In the genomic region with DNA sequence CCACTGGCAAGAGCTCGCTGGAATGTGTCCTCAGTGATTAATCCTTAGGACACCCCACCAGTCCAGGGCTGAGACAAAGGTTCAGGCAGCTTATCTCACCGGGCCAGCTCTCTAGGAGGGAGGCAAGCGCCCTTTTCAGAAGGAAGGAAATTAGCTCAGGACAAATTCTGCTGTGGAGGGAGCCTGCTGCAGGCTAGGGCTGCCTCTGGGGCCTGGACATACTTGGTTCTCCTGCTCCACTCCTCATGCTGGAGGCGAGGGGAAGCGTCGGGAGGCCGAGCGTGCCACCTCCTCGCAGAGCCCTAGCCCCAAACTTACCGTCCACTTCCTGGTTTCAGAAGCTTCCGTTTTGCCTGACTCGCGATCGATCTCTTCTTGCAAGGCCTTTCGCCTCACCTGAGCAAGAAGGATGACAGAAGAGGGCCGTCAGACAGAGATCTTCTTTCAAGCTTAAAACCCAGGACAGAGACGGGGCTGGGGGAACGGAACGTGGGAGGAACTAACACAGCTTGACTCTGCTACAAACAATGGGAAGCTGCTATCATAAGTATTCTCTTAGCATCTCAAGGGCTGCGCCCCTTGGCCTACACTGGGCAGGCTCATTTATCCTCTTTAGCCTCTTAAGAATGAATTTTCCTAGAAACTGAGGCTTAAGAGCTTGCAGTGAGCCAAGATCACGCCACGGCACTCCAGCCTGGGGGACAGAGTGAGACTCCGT, we compare ENCODE assay signal across 18 cellular contexts. TPM values are rescaled to one million over a fixed set of nuclear protein-coding genes. Genes with fewer than 3 reads are reported as not detected.
A peak's percentile ranks its signal among the peaks of the same experiment; 100 is the strongest.
DNase-seq lines count a peak whose midpoint lies in the region; ATAC-seq and TF ChIP-seq lines count a peak whose summit lies in the region.
"Had no signal": no experiment of that assay in that cellular context is flagged by ENCODE, and none has a peak within 500 bp of the region (broad histone marks: within the 10 kb centered on the region; RNA-seq: fewer than 3 reads in every experiment).

No MANE protein-coding gene starts in this region.

- H3K4me1 Mint-ChIP-seq in activated T-cell treated with anti-CD3 and anti-CD28 coated beads, Interleukin-2, amount 50 U/mL, for 24 hours (ENCODE audit: low read depth) = peaks cover 12% of the 10 kb centered on the region
- H3K4me1 Mint-ChIP-seq in activated naive CD4-positive, alpha-beta T cell treated with anti-CD3 and anti-CD28 coated beads for 36 hours (ENCODE audit: low read depth) = peaks cover 22% of the 10 kb centered on the region
- H3K4me1 Mint-ChIP-seq: mesothelial cell of epicardium had no signal

- H3K27ac Mint-ChIP-seq in activated T-cell treated with anti-CD3 and anti-CD28 coated beads, Interleukin-2, amount 50 U/mL, for 24 hours = peak overlapping the region; percentile 5
- H3K27ac Mint-ChIP-seq in activated naive CD4-positive, alpha-beta T cell treated with anti-CD3 and anti-CD28 coated beads for 36 hours = no peak overlapping the region
- H3K27ac Mint-ChIP-seq: activated naive CD4-positive, alpha-beta T cell treated with anti-CD3 and anti-CD28 coated beads, Interleukin-2, amount 10 ng/mL, durations not matched to agents 7 days and 5 days had no signal

- TF ChIP-seq CTCF in lower lobe of right lung (IDR thresholded peaks at IDR 0.05) (no peak), suprapubic skin (IDR thresholded peaks at IDR 0.05) (no peak)

- H3K36me3 Mint-ChIP-seq in activated T-cell treated with anti-CD3 and anti-CD28 coated beads, Interleukin-2, amount 50 U/mL, for 24 hours (ENCODE audit: low read depth) = peaks cover 92% of the 10 kb centered on the region
- H3K36me3 Mint-ChIP-seq in activated naive CD4-positive, alpha-beta T cell treated with anti-CD3 and anti-CD28 coated beads for 36 hours (ENCODE audit: low read depth) = peaks cover 45% of the 10 kb centered on the region

- H3K27me3 Mint-ChIP-seq in activated T-cell treated with anti-CD3 and anti-CD28 coated beads, Interleukin-2, amount 50 U/mL, for 24 hours = no peaks in the 10 kb centered on the region
- no peaks in the 10 kb centered on the region for H3K27me3 Mint-ChIP-seq in activated naive CD4-positive, alpha-beta T cell treated with anti-CD3 and anti-CD28 coated beads for 36 hours (ENCODE audit: low read depth)
- H3K27me3 Mint-ChIP-seq: activated naive CD4-positive, alpha-beta T cell treated with anti-CD3 and anti-CD28 coated beads, Interleukin-2, amount 10 ng/mL, durations not matched to agents 7 days and 5 days had no signal

- CTCF ChIA-PET in activated naive CD4-positive, alpha-beta T cell treated with anti-CD3 and anti-CD28 coated beads for 36 hours (lab: Charles Lee) = no interaction called here

- WGBS in suprapubic skin = 90% methylated on average over 23 of the region's 23 CpGs

- no peak for TF ChIP-seq EP300 in suprapubic skin (IDR thresholded peaks at IDR 0.05)

- intact Hi-C loops in cardiac septum (cut with DNase I) (no loop called here), lower lobe of right lung (cut with DNase I) (no loop called here)
- intact Hi-C loops in activated naive CD4-positive, alpha-beta T cell treated with anti-CD3 and anti-CD28 coated beads for 36 hours (cut with micrococcal nuclease) = no loop called here

- H3K4me3 ChIP-seq in lower lobe of right lung (no peak overlapping the region), suprapubic skin (no peak overlapping the region)
- H3K4me3 ChIP-seq: BLaER1, body of pancreas, GM23248 had no signal

- H3K4me3 Mint-ChIP-seq in activated T-cell treated with anti-CD3 and anti-CD28 coated beads, Interleukin-2, amount 50 U/mL, for 24 hours = no peak overlapping the region
- H3K4me3 Mint-ChIP-seq in activated naive CD4-positive, alpha-beta T cell treated with anti-CD3 and anti-CD28 coated beads for 36 hours = no peak overlapping the region
- H3K4me3 Mint-ChIP-seq: activated naive CD4-positive, alpha-beta T cell treated with anti-CD3 and anti-CD28 coated beads, Interleukin-2, amount 10 ng/mL, durations not matched to agents 7 days and 5 days; mesothelial cell of epicardium had no signal

- H3K9me3 Mint-ChIP-seq in activated T-cell treated with anti-CD3 and anti-CD28 coated beads, Interleukin-2, amount 50 U/mL, for 24 hours = no peaks in the 10 kb centered on the region
- H3K9me3 Mint-ChIP-seq in activated naive CD4-positive, alpha-beta T cell treated with anti-CD3 and anti-CD28 coated beads for 36 hours = no peaks in the 10 kb centered on the region
- H3K9me3 Mint-ChIP-seq: activated naive CD4-positive, alpha-beta T cell treated with anti-CD3 and anti-CD28 coated beads, Interleukin-2, amount 10 ng/mL, durations not matched to agents 7 days and 5 days; mesothelial cell of epicardium had no signal

- H3K27ac ChIP-seq in lower lobe of right lung = peak overlapping the region; percentile 46
- peak overlapping the region; percentile 52 for H3K27ac ChIP-seq in substantia nigra (ENCODE audit: low read depth, low read length, poor library complexity, severe bottlenecking)
- H3K27ac ChIP-seq in suprapubic skin = no peak overlapping the region
- H3K27ac ChIP-seq: BLaER1, GM23248 had no signal

- H3K9me3 ChIP-seq in lower lobe of right lung (no peaks in the 10 kb centered on the region), suprapubic skin (no peaks in the 10 kb centered on the region)
- H3K9me3 ChIP-seq: BLaER1, body of pancreas had no signal

- H3K36me3 ChIP-seq in lower lobe of right lung (peaks cover 61% of the 10 kb centered on the region), suprapubic skin (peaks cover 71% of the 10 kb centered on the region)

- no peak for TF ChIP-seq POLR2A in suprapubic skin (IDR thresholded peaks at IDR 0.05)

- H3K4me1 ChIP-seq in lower lobe of right lung (peaks cover 12% of the 10 kb centered on the region), suprapubic skin (no peaks in the 10 kb centered on the region)
- H3K4me1 ChIP-seq: BLaER1 had no signal

- ATAC-seq in lower lobe of right lung = no peak

- no peak for DNase-seq in activated T-cell treated with anti-CD3 and anti-CD28 coated beads, Interleukin-2, amount 50 U/mL, for 24 hours
- DNase-seq in activated T-cell treated with anti-CD3 and anti-CD28 coated beads for 4 hours (no peak), cardiac septum (ENCODE audit: low spot score) (peak; percentile 72), lower lobe of right lung (no peak), substantia nigra (lab: John Stamatoyannopoulos, UW) (no peak), suprapubic skin (ENCODE audit: low spot score in 2 of 2) (no peak), HUDEP-2 (lab: John Stamatoyannopoulos, UW; ENCODE audit: unreplicated experiment in 76 of 76) (no peak)
- DNase-seq in activated naive CD4-positive, alpha-beta T cell treated with anti-CD3 and anti-CD28 coated beads for 36 hours = no peak
- DNase-seq: 8988T; activated naive CD4-positive, alpha-beta T cell treated with anti-CD3 and anti-CD28 coated beads, Interleukin-2, amount 10 ng/mL, durations not matched to agents 7 days and 5 days; GM23248; NCI-H187 treated with DMSO at 0.1 percent for 48 hours; NCI-H524; nucleus accumbens; OCI-M1 had no signal

- H3K27me3 ChIP-seq in lower lobe of right lung (ENCODE audit: low read depth) (no peaks in the 10 kb centered on the region), suprapubic skin (no peaks in the 10 kb centered on the region)
- H3K27me3 ChIP-seq: BLaER1, body of pancreas had no signal

RNA-seq across cellular contexts. Expression of a gene that starts 7.7 kb away (rescaled TPM):
- total RNA-seq in cardiac septum = 6.8 TPM
- total RNA-seq in lower lobe of right lung = 10.9 TPM
- 10 to 100 TPM in 3 of 4 donors, 1 to 10 TPM in 1; 7.9 to 22.8 (median 19.5) TPM for total RNA-seq in suprapubic skin
- total RNA-seq in activated naive CD4-positive, alpha-beta T cell treated with anti-CD3 and anti-CD28 coated beads for 36 hours = 10 to 100 TPM; 24.4 to 26.1 TPM

RNA-seq across cellular contexts. Expression of a gene that starts 7.7 kb away (rescaled TPM):
- total RNA-seq in cardiac septum (7.3 TPM), lower lobe of right lung (14.1 TPM), suprapubic skin (10 to 100 TPM; 10.7 to 21.6 (median 18.7) TPM)
- 1 to 10 TPM; 2.8 to 3.9 TPM for total RNA-seq in activated naive CD4-positive, alpha-beta T cell treated with anti-CD3 and anti-CD28 coated beads for 36 hours
